In genomic region chr2:70086278-70086837, GRCh38 we compare ENCODE assay signal across 1 cellular context.
TF ChIP-seq lines count a peak whose summit lies in the region.

No MANE protein-coding gene starts in this region.

TF ChIP-seq in GM12878, 131 proteins besides CTCF, POLR2A, EP300 and RAD21 (continued from another document and continues in another):
- TF ChIP-seq SKIL (IDR thresholded peaks at IDR 0.05; ENCODE audit: low read depth, poor library complexity, severe bottlenecking), result no peak
- peak; percentile 95 for TF ChIP-seq POLR2AphosphoS5 (IDR thresholded peaks at IDR 0.05; ENCODE audit: low read length)
- TF ChIP-seq POU2F2 (IDR thresholded peaks at IDR 0.05; ENCODE audit: borderline replicate concordance, low read depth, low read length), result peak; percentile 92
- no peak for TF ChIP-seq MEF2A (IDR thresholded peaks at IDR 0.05; ENCODE audit: insufficient read depth, low read depth, low read length)
- TF ChIP-seq EED (IDR thresholded peaks at IDR 0.05; ENCODE audit: low read depth), result 0 out of 2 replicates have a peak, but pooled peaks have one; percentile 36
- TF ChIP-seq HDAC2 (IDR thresholded peaks at IDR 0.05), result no peak
- TF ChIP-seq CBFB (IDR thresholded peaks at IDR 0.05; ENCODE audit: low read depth), result no peak; the same call in none of the 2 replicates
- no peak for TF ChIP-seq CHD1 (IDR thresholded peaks at IDR 0.05; ENCODE audit: low read depth, low read length)
- no peak for TF ChIP-seq CBX3 (IDR thresholded peaks at IDR 0.05; ENCODE audit: borderline replicate concordance, low read depth)
- TF ChIP-seq, protein P1, sequence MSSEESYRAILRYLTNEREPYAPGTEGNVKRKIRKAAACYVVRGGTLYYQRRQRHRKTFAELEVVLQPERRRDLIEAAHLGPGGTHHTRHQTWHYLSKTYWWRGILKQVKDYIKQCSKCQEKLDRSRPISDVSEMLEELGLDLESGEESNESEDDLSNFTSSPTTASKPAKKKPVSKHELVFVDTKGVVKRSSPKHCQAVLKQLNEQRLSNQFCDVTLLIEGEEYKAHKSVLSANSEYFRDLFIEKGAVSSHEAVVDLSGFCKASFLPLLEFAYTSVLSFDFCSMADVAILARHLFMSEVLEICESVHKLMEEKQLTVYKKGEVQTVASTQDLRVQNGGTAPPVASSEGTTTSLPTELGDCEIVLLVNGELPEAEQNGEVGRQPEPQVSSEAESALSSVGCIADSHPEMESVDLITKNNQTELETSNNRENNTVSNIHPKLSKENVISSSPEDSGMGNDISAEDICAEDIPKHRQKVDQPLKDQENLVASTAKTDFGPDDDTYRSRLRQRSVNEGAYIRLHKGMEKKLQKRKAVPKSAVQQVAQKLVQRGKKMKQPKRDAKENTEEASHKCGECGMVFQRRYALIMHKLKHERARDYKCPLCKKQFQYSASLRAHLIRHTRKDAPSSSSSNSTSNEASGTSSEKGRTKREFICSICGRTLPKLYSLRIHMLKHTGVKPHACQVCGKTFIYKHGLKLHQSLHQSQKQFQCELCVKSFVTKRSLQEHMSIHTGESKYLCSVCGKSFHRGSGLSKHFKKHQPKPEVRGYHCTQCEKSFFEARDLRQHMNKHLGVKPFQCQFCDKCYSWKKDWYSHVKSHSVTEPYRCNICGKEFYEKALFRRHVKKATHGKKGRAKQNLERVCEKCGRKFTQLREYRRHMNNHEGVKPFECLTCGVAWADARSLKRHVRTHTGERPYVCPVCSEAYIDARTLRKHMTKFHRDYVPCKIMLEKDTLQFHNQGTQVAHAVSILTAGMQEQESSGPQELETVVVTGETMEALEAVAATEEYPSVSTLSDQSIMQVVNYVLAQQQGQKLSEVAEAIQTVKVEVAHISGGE (CRISPR knock-in tag; IDR thresholded peaks at IDR 0.05), result no peak
- TF ChIP-seq YY1 (IDR thresholded peaks at IDR 0.05; ENCODE audit: low read depth, low read length), result peak; percentile 96
- no peak for TF ChIP-seq SMC3 (IDR thresholded peaks at IDR 0.05; ENCODE audit: borderline replicate concordance, low read length)
- no peak for TF ChIP-seq NRF1 (conservative IDR thresholded peaks at IDR 0.05; ENCODE audit: low read depth, low read length)
- peak in 1 of 2 experiments; percentile 5; a peak in 2 of 4 replicates for TF ChIP-seq BHLHE40 (IDR thresholded peaks at IDR 0.05; ENCODE audit: borderline replicate concordance in 1 of 2, low read depth in 2 of 2, low read length in 1 of 2)
- TF ChIP-seq FOXM1 (IDR thresholded peaks at IDR 0.05; ENCODE audit: low read depth, low read length), result no peak
- TF ChIP-seq SREBF1 (IDR thresholded peaks at IDR 0.05; ENCODE audit: low read length), result no peak
- no peak for TF ChIP-seq RELA (IDR thresholded peaks at IDR 0.05; ENCODE audit: borderline replicate concordance, partially characterized antibody)
- TF ChIP-seq YBX1 (IDR thresholded peaks at IDR 0.05), result no peak
- TF ChIP-seq ESRRA (IDR thresholded peaks at IDR 0.05; ENCODE audit: low read length), result no peak; the same call in 1 of the 2 replicates
- no peak for TF ChIP-seq KAT2A (conservative IDR thresholded peaks at IDR 0.05; ENCODE audit: control insufficient read depth, low read depth, low read length)
- TF ChIP-seq ETV6 (conservative IDR thresholded peaks at IDR 0.05 in 1 of 2, IDR thresholded peaks at IDR 0.05 in 1 of 2; ENCODE audit: borderline replicate concordance in 1 of 2, low read depth in 1 of 2), result peak in 1 of 2 experiments; percentile 70; a peak in 2 of 4 replicates
- TF ChIP-seq MTA2 (IDR thresholded peaks at IDR 0.05; ENCODE audit: low read depth), result peak; percentile 19; the same call in 1 of the 2 replicates
- no peak for TF ChIP-seq KDM1A (IDR thresholded peaks at IDR 0.05; ENCODE audit: borderline replicate concordance)
- TF ChIP-seq, protein P2, sequence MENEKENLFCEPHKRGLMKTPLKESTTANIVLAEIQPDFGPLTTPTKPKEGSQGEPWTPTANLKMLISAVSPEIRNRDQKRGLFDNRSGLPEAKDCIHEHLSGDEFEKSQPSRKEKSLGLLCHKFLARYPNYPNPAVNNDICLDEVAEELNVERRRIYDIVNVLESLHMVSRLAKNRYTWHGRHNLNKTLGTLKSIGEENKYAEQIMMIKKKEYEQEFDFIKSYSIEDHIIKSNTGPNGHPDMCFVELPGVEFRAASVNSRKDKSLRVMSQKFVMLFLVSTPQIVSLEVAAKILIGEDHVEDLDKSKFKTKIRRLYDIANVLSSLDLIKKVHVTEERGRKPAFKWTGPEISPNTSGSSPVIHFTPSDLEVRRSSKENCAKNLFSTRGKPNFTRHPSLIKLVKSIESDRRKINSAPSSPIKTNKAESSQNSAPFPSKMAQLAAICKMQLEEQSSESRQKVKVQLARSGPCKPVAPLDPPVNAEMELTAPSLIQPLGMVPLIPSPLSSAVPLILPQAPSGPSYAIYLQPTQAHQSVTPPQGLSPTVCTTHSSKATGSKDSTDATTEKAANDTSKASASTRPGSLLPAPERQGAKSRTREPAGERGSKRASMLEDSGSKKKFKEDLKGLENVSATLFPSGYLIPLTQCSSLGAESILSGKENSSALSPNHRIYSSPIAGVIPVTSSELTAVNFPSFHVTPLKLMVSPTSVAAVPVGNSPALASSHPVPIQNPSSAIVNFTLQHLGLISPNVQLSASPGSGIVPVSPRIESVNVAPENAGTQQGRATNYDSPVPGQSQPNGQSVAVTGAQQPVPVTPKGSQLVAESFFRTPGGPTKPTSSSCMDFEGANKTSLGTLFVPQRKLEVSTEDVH (IDR thresholded peaks at IDR 0.05; ENCODE audit: low read depth, partially characterized antibody), result no peak
- peak; percentile 84; the same call in 1 of the 2 replicates for TF ChIP-seq TAF1 (IDR thresholded peaks at IDR 0.05; ENCODE audit: borderline replicate concordance, low read depth, low read length)
- TF ChIP-seq CBX5 (IDR thresholded peaks at IDR 0.05; ENCODE audit: low read depth), result no peak
- TF ChIP-seq, protein P3, sequence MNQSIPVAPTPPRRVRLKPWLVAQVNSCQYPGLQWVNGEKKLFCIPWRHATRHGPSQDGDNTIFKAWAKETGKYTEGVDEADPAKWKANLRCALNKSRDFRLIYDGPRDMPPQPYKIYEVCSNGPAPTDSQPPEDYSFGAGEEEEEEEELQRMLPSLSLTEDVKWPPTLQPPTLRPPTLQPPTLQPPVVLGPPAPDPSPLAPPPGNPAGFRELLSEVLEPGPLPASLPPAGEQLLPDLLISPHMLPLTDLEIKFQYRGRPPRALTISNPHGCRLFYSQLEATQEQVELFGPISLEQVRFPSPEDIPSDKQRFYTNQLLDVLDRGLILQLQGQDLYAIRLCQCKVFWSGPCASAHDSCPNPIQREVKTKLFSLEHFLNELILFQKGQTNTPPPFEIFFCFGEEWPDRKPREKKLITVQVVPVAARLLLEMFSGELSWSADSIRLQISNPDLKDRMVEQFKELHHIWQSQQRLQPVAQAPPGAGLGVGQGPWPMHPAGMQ (IDR thresholded peaks at IDR 0.05; ENCODE audit: borderline replicate concordance), result peak; percentile 80
- no peak; the same call in 1 of the 2 replicates for TF ChIP-seq ZNF24 (IDR thresholded peaks at IDR 0.05)
- TF ChIP-seq SPI1 (IDR thresholded peaks at IDR 0.05; ENCODE audit: borderline replicate concordance, insufficient read depth, low read depth, low read length), result peak; percentile 77
- peak; percentile 67 for TF ChIP-seq MYC (IDR thresholded peaks at IDR 0.05; ENCODE audit: insufficient read depth, insufficient read length, insufficient replicate concordance, low read length, severe bottlenecking)
- no peak for TF ChIP-seq BRCA1 (IDR thresholded peaks at IDR 0.05; ENCODE audit: low read depth, low read length)
- TF ChIP-seq SUZ12 (IDR thresholded peaks at IDR 0.05; ENCODE audit: unreplicated experiment), result no peak
- peak; percentile 54; the same call in 1 of the 2 replicates for TF ChIP-seq CHD2 (IDR thresholded peaks at IDR 0.05; ENCODE audit: borderline replicate concordance, low read depth, low read length)
- no peak for TF ChIP-seq PAX5 (IDR thresholded peaks at IDR 0.05; ENCODE audit: borderline replicate concordance, low read depth, low read length)
- peak; percentile 49; the same call in 1 of the 2 replicates for TF ChIP-seq RB1 (IDR thresholded peaks at IDR 0.05; ENCODE audit: borderline replicate concordance)
- TF ChIP-seq TBL1XR1 (IDR thresholded peaks at IDR 0.05; ENCODE audit: low read depth, low read length), result no peak
- peak; percentile 86 for TF ChIP-seq LARP7 (IDR thresholded peaks at IDR 0.05)
- no peak for TF ChIP-seq SIN3A (IDR thresholded peaks at IDR 0.05; ENCODE audit: low read depth, low read length)
- TF ChIP-seq IKZF1 (conservative IDR thresholded peaks at IDR 0.05), result peak; percentile 62
- TF ChIP-seq SP1 (IDR thresholded peaks at IDR 0.05; ENCODE audit: low read depth, low read length), result peak; percentile 11
- TF ChIP-seq ZNF384 (IDR thresholded peaks at IDR 0.05; ENCODE audit: borderline replicate concordance, low read depth, low read length), result no peak
- no peak for TF ChIP-seq CREM (IDR thresholded peaks at IDR 0.05; ENCODE audit: low read depth)
- TF ChIP-seq, protein P4, sequence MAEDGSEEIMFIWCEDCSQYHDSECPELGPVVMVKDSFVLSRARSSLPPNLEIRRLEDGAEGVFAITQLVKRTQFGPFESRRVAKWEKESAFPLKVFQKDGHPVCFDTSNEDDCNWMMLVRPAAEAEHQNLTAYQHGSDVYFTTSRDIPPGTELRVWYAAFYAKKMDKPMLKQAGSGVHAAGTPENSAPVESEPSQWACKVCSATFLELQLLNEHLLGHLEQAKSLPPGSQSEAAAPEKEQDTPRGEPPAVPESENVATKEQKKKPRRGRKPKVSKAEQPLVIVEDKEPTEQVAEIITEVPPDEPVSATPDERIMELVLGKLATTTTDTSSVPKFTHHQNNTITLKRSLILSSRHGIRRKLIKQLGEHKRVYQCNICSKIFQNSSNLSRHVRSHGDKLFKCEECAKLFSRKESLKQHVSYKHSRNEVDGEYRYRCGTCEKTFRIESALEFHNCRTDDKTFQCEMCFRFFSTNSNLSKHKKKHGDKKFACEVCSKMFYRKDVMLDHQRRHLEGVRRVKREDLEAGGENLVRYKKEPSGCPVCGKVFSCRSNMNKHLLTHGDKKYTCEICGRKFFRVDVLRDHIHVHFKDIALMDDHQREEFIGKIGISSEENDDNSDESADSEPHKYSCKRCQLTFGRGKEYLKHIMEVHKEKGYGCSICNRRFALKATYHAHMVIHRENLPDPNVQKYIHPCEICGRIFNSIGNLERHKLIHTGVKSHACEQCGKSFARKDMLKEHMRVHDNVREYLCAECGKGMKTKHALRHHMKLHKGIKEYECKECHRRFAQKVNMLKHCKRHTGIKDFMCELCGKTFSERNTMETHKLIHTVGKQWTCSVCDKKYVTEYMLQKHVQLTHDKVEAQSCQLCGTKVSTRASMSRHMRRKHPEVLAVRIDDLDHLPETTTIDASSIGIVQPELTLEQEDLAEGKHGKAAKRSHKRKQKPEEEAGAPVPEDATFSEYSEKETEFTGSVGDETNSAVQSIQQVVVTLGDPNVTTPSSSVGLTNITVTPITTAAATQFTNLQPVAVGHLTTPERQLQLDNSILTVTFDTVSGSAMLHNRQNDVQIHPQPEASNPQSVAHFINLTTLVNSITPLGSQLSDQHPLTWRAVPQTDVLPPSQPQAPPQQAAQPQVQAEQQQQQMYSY (CRISPR knock-in tag; IDR thresholded peaks at IDR 0.05), result no peak
- no peak for TF ChIP-seq RFX5 (IDR thresholded peaks at IDR 0.05; ENCODE audit: low read depth, low read length)
- TF ChIP-seq KLF5 (IDR thresholded peaks at IDR 0.05; ENCODE audit: partially characterized antibody), result peak; percentile 84
- TF ChIP-seq TARDBP (IDR thresholded peaks at IDR 0.05; ENCODE audit: borderline replicate concordance), result no peak
- TF ChIP-seq RUNX3 (IDR thresholded peaks at IDR 0.05; ENCODE audit: low read length), result no peak
- TF ChIP-seq NR2F1 (conservative IDR thresholded peaks at IDR 0.05), result peak; percentile 92
- TF ChIP-seq NFXL1 (IDR thresholded peaks at IDR 0.05; ENCODE audit: borderline replicate concordance), result no peak
- TF ChIP-seq ZZZ3 (IDR thresholded peaks at IDR 0.05; ENCODE audit: control insufficient read depth, insufficient read length, low read depth), result no peak
- no peak for TF ChIP-seq WRNIP1 (IDR thresholded peaks at IDR 0.05; ENCODE audit: borderline replicate concordance, low read depth, low read length)
- no peak for TF ChIP-seq CEBPZ (IDR thresholded peaks at IDR 0.05; ENCODE audit: low read depth, low read length)
- no peak for TF ChIP-seq HCFC1 (IDR thresholded peaks at IDR 0.05; ENCODE audit: low read length)
